8 cellular contexts compared by ENCODE assay signal in the genomic region with DNA sequence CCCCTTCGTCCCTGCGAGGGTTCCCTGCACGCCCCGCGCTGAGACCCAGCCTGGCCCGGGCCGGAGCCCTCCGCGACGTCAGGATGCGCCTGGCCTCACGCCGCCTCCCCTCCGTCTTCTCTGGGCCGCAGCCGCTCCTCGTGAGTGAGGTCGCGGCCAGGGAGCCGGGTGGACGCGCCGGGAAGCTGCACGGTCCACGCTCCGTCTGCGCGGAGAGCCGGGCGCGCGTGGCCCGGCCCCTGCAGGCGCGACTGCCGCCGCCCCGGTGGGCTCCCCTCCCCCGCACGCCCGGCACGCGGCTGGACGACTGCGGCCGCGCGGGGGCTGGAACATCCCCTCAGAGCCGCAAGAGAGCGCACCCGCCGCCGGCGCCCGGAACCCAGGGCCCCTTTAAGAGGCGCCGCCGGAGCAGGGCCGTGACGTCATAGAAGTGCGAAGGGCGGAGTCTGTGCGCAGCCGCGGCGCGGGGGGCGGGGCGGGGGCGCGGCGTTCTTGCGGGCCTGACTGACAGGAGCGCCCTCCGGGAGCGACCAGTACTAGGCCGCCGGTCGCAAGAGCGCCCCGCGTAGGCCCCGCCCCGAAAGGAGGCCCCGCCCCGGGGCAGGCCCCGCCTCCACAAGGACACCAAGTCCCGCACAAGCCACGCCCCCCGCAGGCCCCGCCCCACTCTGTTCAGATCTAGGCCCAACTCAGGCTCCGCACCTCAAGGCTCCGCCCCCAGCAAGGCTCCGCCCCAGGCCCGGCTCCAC. TPM values are rescaled to one million over a fixed set of nuclear protein-coding genes. Genes with fewer than 3 reads are reported as not detected.
DNase-seq lines count a peak whose midpoint lies in the region; ATAC-seq, FAIRE-seq and TF ChIP-seq lines count a peak whose summit lies in the region.

No MANE protein-coding gene starts in this region.

- H3K4me1 ChIP-seq in HepG2 (ENCODE audit: insufficient read depth, low read length), result peaks cover 49% of the 10 kb centered on the region

- H2AFZ ChIP-seq in HepG2 (ENCODE audit: low read length), result no peak overlapping the region

- no CpG with 5 or more reads among the region's 95 CpGs for WGBS in HepG2 (ENCODE audit: low lambda C conversion rate)

- no TSS peak for BruUV-seq in HepG2 (replicated peaks; lab: Mats Ljungman, UMichigan)

- H3K4me3 ChIP-seq in BJ (ENCODE audit: low read depth, low read length) (peak overlapping the region; percentile 77), HepG2 (replicated peaks in 1 of 3; ENCODE audit: insufficient read depth in 1 of 3, low read depth in 2 of 3, low read length in 3 of 3) (peak overlapping the region; percentile 79 to 85 (median 83); a peak in 5 of 6 replicates)

- CTCF ChIA-PET in BJ (lab: Yijun Ruan, JAX) (interaction anchor here (1.0 kb wide), 1 partner anchor 77 kb away, joined by 7 read pairs; no protein-coding TSS in a partner anchor), HepG2 (lab: Yijun Ruan, JAX; ENCODE audit: low intra/inter-chr PET ratio, low total read pairs) (interaction anchor here (1.6 kb wide), 1 partner anchor 20 kb away, joined by 3 read pairs; no protein-coding TSS in a partner anchor)

- H3K9me3 ChIP-seq in HepG2 (ENCODE audit: low read length), result no peaks in the 10 kb centered on the region

- ATAC-seq in HG03439 (IDR thresholded peaks at IDR 0.05; ENCODE audit: unreplicated experiment), result peak; percentile 88
- ATAC-seq in HepG2, result peak; percentile 82

- DNase-seq in BJ (ENCODE audit: low read depth) (peak; percentile 97), GM19238 (ENCODE audit: insufficient read length, low spot score) (peak; percentile 97), NCI-H524 treated with DMSO at 0.1 percent for 48 hours (lab: John Stamatoyannopoulos, UW) (peak; percentile 67), dedifferentiated amniotic fluid mesenchymal stem cell (ENCODE audit: extremely low spot score) (peak; percentile 99), HepG2 (ENCODE audit: low spot score) (peak; percentile 95)
- peak; percentile 100 for DNase-seq in activated CD4-positive, alpha-beta T cell treated with anti-CD3 and anti-CD28 coated beads, Interleukin-2, amount 50 U/mL, for 1 hour
- peak; percentile 100 for DNase-seq in stimulated activated CD4-positive, alpha-beta T cell treated with anti-CD3 and anti-CD28 coated beads, Interleukin-2, amount 100 ng/mL, for 48 hours

- FAIRE-seq in HepG2 (lab: Jason Lieb, UNC), result peak; percentile 44

- peak; percentile 76; the same call in 1 of the 2 replicates for TF ChIP-seq RAD21 in HepG2 (CRISPR knock-in tag; IDR thresholded peaks at IDR 0.05)

- H3K36me3 ChIP-seq in BJ (ENCODE audit: control insufficient read depth, insufficient read depth, low read length), result no peaks in the 10 kb centered on the region; the same call in 1 of the 2 replicates
- H3K36me3 ChIP-seq in HepG2 (replicated peaks in 1 of 2; ENCODE audit: control insufficient read depth in 1 of 2, insufficient read depth in 2 of 2, low read length in 2 of 2), result no peaks in the 10 kb centered on the region

- H3K27ac ChIP-seq in HepG2 (ENCODE audit: extremely low read length, insufficient read depth, low read length), result peak overlapping the region; percentile 67

- intact Hi-C loops in HepG2 (cut with micrococcal nuclease; ENCODE audit: unreplicated experiment), result loop anchor here (1.0 to 5.0 kb wide), 3 partner anchors 20 to 79 kb away; no protein-coding TSS in a partner anchor

- peak overlapping the region; percentile 97 for H3K4me2 ChIP-seq in HepG2 (ENCODE audit: low read depth, low read length)

- TF ChIP-seq CTCF in BJ (IDR thresholded peaks at IDR 0.05; ENCODE audit: insufficient read depth, low read depth, low read length) (peak; percentile 24; the same call in 1 of the 2 replicates), HepG2 (CRISPR knock-in tag; IDR thresholded peaks at IDR 0.05) (peak; percentile 50)

- H4K20me1 ChIP-seq in HepG2 (ENCODE audit: insufficient read depth, low read length), result no peaks in the 10 kb centered on the region

- peak overlapping the region; percentile 75 for H3K9ac ChIP-seq in HepG2 (ENCODE audit: insufficient read depth, low read depth, low read length)

- peak in 1 of 2 experiments; percentile 67; a peak in 2 of 4 replicates for TF ChIP-seq POLR2A in HepG2 (IDR thresholded peaks at IDR 0.05; ENCODE audit: insufficient read depth in 1 of 2, low read depth in 2 of 2, low read length in 2 of 2)

- no peak for TF ChIP-seq EP300 in HepG2 (IDR thresholded peaks at IDR 0.05; ENCODE audit: low read depth in 2 of 2, low read length in 2 of 2)
- no peak for TF ChIP-seq EP300 in HepG2 (CRISPR knock-in tag; IDR thresholded peaks at IDR 0.05; ENCODE audit: borderline replicate concordance)

- POLR2A ChIA-PET in BJ (lab: Charles Lee), result interaction anchor here (1.1 kb wide), 1 partner anchor 11 kb away, joined by 5 read pairs; no protein-coding TSS in a partner anchor
- POLR2A ChIA-PET in HepG2 (lab: Yijun Ruan, JAX), result interaction anchor here (4.6 kb wide), 1 partner anchor 19 kb away, joined by 24 read pairs; no protein-coding TSS in a partner anchor

- in situ Hi-C loops in HepG2 (cut with HindIII; ENCODE audit: extremely low pct_ligation_motif_present, low pct_unique_long_range_greater_than_20kb), result loop anchor here (5.0 kb wide), 1 partner anchor 80 kb away; no protein-coding TSS in a partner anchor

- H3K79me2 ChIP-seq in HepG2 (ENCODE audit: insufficient read depth, low read length), result peaks cover 31% of the 10 kb centered on the region

- H3K27me3 ChIP-seq in BJ (ENCODE audit: control insufficient read depth, insufficient read depth, low read length) (no peaks in the 10 kb centered on the region), HepG2 (ENCODE audit: control insufficient read depth in 1 of 2, insufficient read depth in 2 of 2, low read length in 2 of 2) (no peaks in the 10 kb centered on the region)

TF ChIP-seq in HepG2, 621 proteins besides CTCF, POLR2A, EP300 and RAD21 (continues in another document):
- TF ChIP-seq FOXP1 (IDR thresholded peaks at IDR 0.05) (no peak), FOXP1 (CRISPR knock-in tag; IDR thresholded peaks at IDR 0.05) (no peak), ZNF605 (CRISPR knock-in tag; IDR thresholded peaks at IDR 0.05) (peak; percentile 43; the same call in 1 of the 2 replicates), KDM2A (CRISPR knock-in tag; IDR thresholded peaks at IDR 0.05; ENCODE audit: borderline replicate concordance, low read depth) (peak; percentile 72; the same call in 1 of the 2 replicates)
- TF ChIP-seq, protein P1, sequence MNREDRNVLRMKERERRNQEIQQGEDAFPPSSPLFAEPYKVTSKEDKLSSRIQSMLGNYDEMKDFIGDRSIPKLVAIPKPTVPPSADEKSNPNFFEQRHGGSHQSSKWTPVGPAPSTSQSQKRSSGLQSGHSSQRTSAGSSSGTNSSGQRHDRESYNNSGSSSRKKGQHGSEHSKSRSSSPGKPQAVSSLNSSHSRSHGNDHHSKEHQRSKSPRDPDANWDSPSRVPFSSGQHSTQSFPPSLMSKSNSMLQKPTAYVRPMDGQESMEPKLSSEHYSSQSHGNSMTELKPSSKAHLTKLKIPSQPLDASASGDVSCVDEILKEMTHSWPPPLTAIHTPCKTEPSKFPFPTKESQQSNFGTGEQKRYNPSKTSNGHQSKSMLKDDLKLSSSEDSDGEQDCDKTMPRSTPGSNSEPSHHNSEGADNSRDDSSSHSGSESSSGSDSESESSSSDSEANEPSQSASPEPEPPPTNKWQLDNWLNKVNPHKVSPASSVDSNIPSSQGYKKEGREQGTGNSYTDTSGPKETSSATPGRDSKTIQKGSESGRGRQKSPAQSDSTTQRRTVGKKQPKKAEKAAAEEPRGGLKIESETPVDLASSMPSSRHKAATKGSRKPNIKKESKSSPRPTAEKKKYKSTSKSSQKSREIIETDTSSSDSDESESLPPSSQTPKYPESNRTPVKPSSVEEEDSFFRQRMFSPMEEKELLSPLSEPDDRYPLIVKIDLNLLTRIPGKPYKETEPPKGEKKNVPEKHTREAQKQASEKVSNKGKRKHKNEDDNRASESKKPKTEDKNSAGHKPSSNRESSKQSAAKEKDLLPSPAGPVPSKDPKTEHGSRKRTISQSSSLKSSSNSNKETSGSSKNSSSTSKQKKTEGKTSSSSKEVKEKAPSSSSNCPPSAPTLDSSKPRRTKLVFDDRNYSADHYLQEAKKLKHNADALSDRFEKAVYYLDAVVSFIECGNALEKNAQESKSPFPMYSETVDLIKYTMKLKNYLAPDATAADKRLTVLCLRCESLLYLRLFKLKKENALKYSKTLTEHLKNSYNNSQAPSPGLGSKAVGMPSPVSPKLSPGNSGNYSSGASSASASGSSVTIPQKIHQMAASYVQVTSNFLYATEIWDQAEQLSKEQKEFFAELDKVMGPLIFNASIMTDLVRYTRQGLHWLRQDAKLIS (CRISPR knock-in tag; IDR thresholded peaks at IDR 0.05), result no peak

RNA-seq across cellular contexts. Expression of a gene that starts 0.4 kb away (rescaled TPM):
- 59.1 and 60.1 TPM in 2 replicates for polyA plus RNA-seq in BJ (2011; rRNA removed)
- polyA minus RNA-seq in BJ (2011; rRNA and poly(A)+ RNA removed), result 46.3 and 61.1 TPM in 2 replicates
- 37.9 and 46.8 TPM in 2 replicates for total RNA-seq in HepG2 (2016; rRNA removed; fragmentation: Illumina TruSeq; extraction: Trizol)
- total RNA-seq in HepG2 (2016; cell fraction: cytosol; rRNA removed; fragmentation: Illumina TruSeq; extraction: Trizol; ENCODE audit: low read depth), result 52.6 and 54.7 TPM in 2 replicates
- 38.3 and 42.5 TPM in 2 replicates for total RNA-seq in HepG2 (2016; cell fraction: insoluble cytoplasmic fraction; rRNA removed; fragmentation: Illumina TruSeq; extraction: Trizol)
- 103 and 110 TPM in 2 replicates for total RNA-seq in HepG2 (2016; cell fraction: membrane; rRNA removed; fragmentation: Illumina TruSeq; extraction: Trizol)
- total RNA-seq in HepG2 (2016; cell fraction: nucleus; rRNA removed; fragmentation: Illumina TruSeq; extraction: Trizol), result 15.7 and 18.8 TPM in 2 replicates
- polyA plus RNA-seq in HepG2 (2011; rRNA removed), result 17.5 and 19.5 TPM in 2 replicates
- 16.7 and 18.4 TPM in 2 replicates for polyA plus RNA-seq in HepG2 (2011; cell fraction: cytosol; rRNA removed)
- 14.6 and 14.9 TPM in 2 replicates for polyA plus RNA-seq in HepG2 (2011; cell fraction: nucleus; rRNA removed)
- 15.8 and 18.2 TPM in 2 replicates for polyA plus RNA-seq in HepG2 (2012)
- polyA plus RNA-seq in HepG2 (2016; cell fraction: cytosol; fragmentation: Illumina TruSeq; extraction: Trizol; ENCODE audit: low read depth), result 49.5 and 52.9 TPM in 2 replicates
- 40.7 and 47.8 TPM in 2 replicates for polyA plus RNA-seq in HepG2 (2016; cell fraction: insoluble cytoplasmic fraction; fragmentation: Illumina TruSeq; extraction: Trizol; ENCODE audit: low read depth)
- 97.2 and 97.6 TPM in 2 replicates for polyA plus RNA-seq in HepG2 (2016; cell fraction: membrane; fragmentation: Illumina TruSeq; extraction: Trizol; ENCODE audit: low read depth)
- polyA plus RNA-seq in HepG2 (2016; cell fraction: nucleus; fragmentation: Illumina TruSeq; extraction: Trizol; ENCODE audit: insufficient read depth, low read depth), result 25.8 and 27.0 TPM in 2 replicates
- polyA minus RNA-seq in HepG2 (2011; rRNA and poly(A)+ RNA removed; ENCODE audit: low replicate concordance), result 17.0 and 32.5 TPM in 2 replicates
- 16.4 and 21.7 TPM in 2 replicates for polyA minus RNA-seq in HepG2 (2011; cell fraction: cytosol; rRNA and poly(A)+ RNA removed)
- 19.1 and 20.6 TPM in 2 replicates for polyA minus RNA-seq in HepG2 (2011; cell fraction: nucleus; rRNA and poly(A)+ RNA removed)

Comparison
In these comparisons a context has a peak if more than half of its experiments do, and no peak if none do; other contexts are left out.
1. Peak in every context shown above with its lines: DNase-seq, ATAC-seq, H3K4me3 ChIP-seq and H3K27ac ChIP-seq.